Comparison of ENCODE assay signal across 24 cellular contexts in the genomic region with DNA sequence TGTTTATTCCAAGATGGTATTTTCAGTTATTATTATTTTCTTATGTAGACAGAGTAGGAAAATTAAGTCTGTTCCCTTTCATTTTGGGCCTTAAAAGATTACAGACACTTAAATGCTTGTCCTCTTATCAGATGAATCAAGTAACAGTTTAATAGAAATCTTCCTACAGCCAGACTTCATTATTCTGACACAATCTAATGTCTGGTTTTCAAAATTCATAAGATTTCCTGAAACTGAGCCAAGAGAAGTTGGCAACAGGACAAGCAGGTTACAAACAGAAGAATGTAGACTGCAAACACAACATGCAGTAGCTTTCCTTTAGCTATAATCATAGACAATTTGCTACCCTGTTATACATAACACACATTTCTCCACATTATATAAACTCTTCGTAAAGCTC.
A peak's percentile ranks its signal among the peaks of the same experiment; 100 is the strongest.
DNase-seq lines count a peak whose midpoint lies in the region; TF ChIP-seq lines count a peak whose summit lies in the region.
"Had no signal": no experiment of that assay in that cellular context is flagged by ENCODE, and none has a peak within 500 bp of the region (broad histone marks: within the 10 kb centered on the region; RNA-seq: fewer than 3 reads in every experiment).

No MANE protein-coding gene starts in this region.

- H3K4me3 ChIP-seq in LNCaP clone FGC (ENCODE audit: low read depth, low read length) (no peak overlapping the region), cardiac fibroblast (replicated peaks in 1 of 2; ENCODE audit: low read depth in 2 of 2, low read length in 2 of 2) (no peak overlapping the region)
- H3K4me3 ChIP-seq: smooth muscle cell, upper lobe of right lung had no signal

- H3K36me3 Mint-ChIP-seq in type B pancreatic cell, result no peaks in the 10 kb centered on the region

- no peak overlapping the region for H3K27ac Mint-ChIP-seq in type B pancreatic cell
- H3K27ac Mint-ChIP-seq: activated CD4-positive, alpha-beta memory T cell treated with anti-CD3 and anti-CD28 coated beads, Interleukin-2, amount 10 ng/mL, durations not matched to agents 7 days and 5 days; activated naive CD8-positive, alpha-beta T cell; CD4-positive, alpha-beta memory T cell; T-cell had no signal

- H3K9me3 Mint-ChIP-seq in type B pancreatic cell, result no peaks in the 10 kb centered on the region
- H3K9me3 Mint-ChIP-seq: activated CD4-positive, alpha-beta memory T cell treated with anti-CD3 and anti-CD28 coated beads, Interleukin-2, amount 10 ng/mL, durations not matched to agents 7 days and 5 days; T-cell had no signal

- TF ChIP-seq CTCF in LNCaP clone FGC (IDR thresholded peaks at IDR 0.05; ENCODE audit: control insufficient read depth, extremely low read depth, insufficient read depth), result no peak
- no peak for TF ChIP-seq CTCF in cardiac fibroblast (IDR thresholded peaks at IDR 0.05; ENCODE audit: low read depth, low read length)
- TF ChIP-seq CTCF in type B pancreatic cell (conservative IDR thresholded peaks at IDR 0.05), result no peak

- H3K4me3 Mint-ChIP-seq in type B pancreatic cell, result no peak overlapping the region
- H3K4me3 Mint-ChIP-seq: activated CD4-positive, alpha-beta memory T cell treated with anti-CD3 and anti-CD28 coated beads, Interleukin-2, amount 10 ng/mL, durations not matched to agents 7 days and 5 days; activated naive CD8-positive, alpha-beta T cell; brain; CD4-positive, alpha-beta memory T cell; T-cell had no signal

- DNase-seq in DMS 273 (lab: John Stamatoyannopoulos, UW; ENCODE audit: unreplicated experiment) (peak; percentile 21), DMS 273 treated with DMSO at 0.1 percent for 48 hours (lab: John Stamatoyannopoulos, UW) (no peak), LNCaP clone FGC (ENCODE audit: low read depth) (peak; percentile 65), cardiac fibroblast (ENCODE audit: low read depth in 2 of 2) (peak; percentile 35 to 62), kidney tubule cell (ENCODE audit: low spot score) (peak; percentile 10), type B pancreatic cell (ENCODE audit: extremely low spot score, unreplicated experiment) (no peak), NCI-H748 (lab: John Stamatoyannopoulos, UW; ENCODE audit: unreplicated experiment) (no peak)
- DNase-seq in effector CD4-positive, alpha-beta T cell, result no peak
- DNase-seq: activated CD4-positive, alpha-beta memory T cell treated with anti-CD3 and anti-CD28 coated beads, Interleukin-2, amount 10 ng/mL, durations not matched to agents 7 days and 5 days; CD4-positive, alpha-beta memory T cell; head of caudate nucleus; Kasumi-1; left cardiac atrium; mesenchymal stem cell; NCI-H1048; NCI-H2081 treated with DMSO at 0.1 percent for 48 hours; NCI-H446 treated with DMSO at 0.1 percent for 48 hours; stimulated activated CD4-positive, alpha-beta T cell treated with anti-CD3 and anti-CD28 coated beads, Interleukin-2, amount 100 ng/mL, for 24 hours; substantia nigra; T-cell; upper lobe of right lung had no signal

- no peaks in the 10 kb centered on the region for H3K27me3 Mint-ChIP-seq in type B pancreatic cell
- H3K27me3 Mint-ChIP-seq: activated CD4-positive, alpha-beta memory T cell treated with anti-CD3 and anti-CD28 coated beads, Interleukin-2, amount 10 ng/mL, durations not matched to agents 7 days and 5 days; activated naive CD8-positive, alpha-beta T cell; brain; CD4-positive, alpha-beta memory T cell; T-cell had no signal

- peaks cover 9% of the 10 kb centered on the region for H3K4me1 Mint-ChIP-seq in type B pancreatic cell (ENCODE audit: unreplicated experiment)
- H3K4me1 Mint-ChIP-seq: activated CD4-positive, alpha-beta memory T cell treated with anti-CD3 and anti-CD28 coated beads, Interleukin-2, amount 10 ng/mL, durations not matched to agents 7 days and 5 days; T-cell had no signal

Comparison
In these comparisons a context has a peak if more than half of its experiments do, and no peak if none do; other contexts are left out.
1. DNase-seq: peak in DMS 273 (single experiment), LNCaP clone FGC (single experiment), cardiac fibroblast (2 of 2) and kidney tubule cell (single experiment); none in DMS 273 treated with DMSO at 0.1 percent for 48 hours (single experiment), effector CD4-positive, alpha-beta T cell (single experiment), type B pancreatic cell (single experiment) and NCI-H748 (single experiment).